Comparison of ENCODE assay signal across 8 cellular contexts in the genomic region with DNA sequence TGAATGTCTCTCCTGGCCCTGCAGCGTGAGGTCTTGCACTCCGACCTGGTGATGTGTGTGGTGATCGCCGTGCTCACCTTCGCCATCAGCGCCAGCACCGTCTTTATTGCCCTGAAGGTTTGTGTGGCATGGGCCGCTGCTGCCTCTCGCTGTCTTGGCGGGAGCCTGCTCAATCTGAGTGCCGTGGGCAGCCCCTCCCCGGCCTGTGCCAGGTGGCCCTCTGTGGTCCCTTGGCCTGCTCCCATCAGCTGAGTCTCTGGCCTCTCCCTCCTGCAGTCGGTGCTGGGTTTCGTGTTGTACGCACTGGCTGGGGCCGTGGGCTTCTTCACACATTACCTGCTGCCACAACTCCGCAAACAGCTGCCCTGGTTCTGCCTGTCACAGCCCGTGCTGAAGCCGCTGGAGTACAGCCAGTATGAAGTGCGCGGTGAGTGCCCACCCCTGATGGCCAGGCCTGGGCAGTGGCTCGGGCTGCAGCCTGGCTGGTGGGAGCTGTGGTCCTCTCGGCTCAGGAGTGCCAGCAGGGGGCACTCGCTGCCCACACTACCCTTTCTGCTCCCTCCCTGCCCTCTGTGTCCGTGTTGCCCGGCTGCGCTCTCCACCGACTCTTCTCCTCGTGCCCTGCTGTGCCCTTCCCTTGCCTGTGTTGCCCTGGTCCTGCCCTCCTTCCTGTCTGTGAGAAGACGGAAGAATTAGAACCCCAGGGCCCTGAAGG. TPM values are rescaled to one million over a fixed set of nuclear protein-coding genes. Genes with fewer than 3 reads are reported as not detected.
A peak's percentile ranks its signal among the peaks of the same experiment; 100 is the strongest.
DNase-seq lines count a peak whose midpoint lies in the region; ATAC-seq and TF ChIP-seq lines count a peak whose summit lies in the region.

No MANE protein-coding gene starts in this region.

- peaks cover 4% of the 10 kb centered on the region for H3K79me2 ChIP-seq in osteoblast (ENCODE audit: insufficient read depth, low read length)

- peaks cover 4% of the 10 kb centered on the region for H4K20me1 ChIP-seq in osteoblast (ENCODE audit: insufficient read depth, low read length)

- no peaks in the 10 kb centered on the region for H3K27me3 Mint-ChIP-seq in activated T-helper 1 cell treated with anti-CD3 and anti-CD28 coated beads, Interleukin-12 subunit alpha, Interleukin-12 subunit beta, Interleukin-2, Interleukin-4 antibody, amounts not matched to agents 30 ng/mL and 10 ng/mL and 1 ng/mL, durations not matched to agents 14 hours and 24 hours and 36 hours (ENCODE audit: insufficient read depth)

- no peaks in the 10 kb centered on the region for H3K4me1 ChIP-seq in osteoblast (ENCODE audit: insufficient read depth, low read length)

- DNase-seq in NCI-H2196 treated with DMSO at 0.1 percent for 48 hours (lab: John Stamatoyannopoulos, UW; ENCODE audit: unreplicated experiment) (peak; percentile 19), fibroblast of peridontal ligament (ENCODE audit: extremely low read depth) (peak; percentile 25), osteoblast (ENCODE audit: insufficient read length, low spot score, missing footprints) (peak; percentile 97), NCI-H2029 treated with DMSO at 0.1 percent for 48 hours (lab: John Stamatoyannopoulos, UW) (no peak), NCI-H1048 (lab: John Stamatoyannopoulos, UW) (no peak)
- DNase-seq in activated T-helper 1 cell treated with anti-CD3 and anti-CD28 coated beads, Interleukin-12 subunit alpha, Interleukin-12 subunit beta, Interleukin-2, Interleukin-4 antibody, amounts not matched to agents 30 ng/mL and 10 ng/mL and 1 ng/mL, durations not matched to agents 14 hours and 24 hours and 36 hours (ENCODE audit: low spot score), result peak; percentile 35

- H3K4me1 Mint-ChIP-seq in activated T-helper 1 cell treated with anti-CD3 and anti-CD28 coated beads, Interleukin-12 subunit alpha, Interleukin-12 subunit beta, Interleukin-2, Interleukin-4 antibody, amounts not matched to agents 30 ng/mL and 10 ng/mL and 1 ng/mL, durations not matched to agents 14 hours and 24 hours and 36 hours (ENCODE audit: low read depth), result no peaks in the 10 kb centered on the region

- TF ChIP-seq CTCF in GM12872 (IDR thresholded peaks at IDR 0.05; ENCODE audit: insufficient read depth, low read depth, low read length) (peak; percentile 92), osteoblast (IDR thresholded peaks at IDR 0.05; ENCODE audit: extremely low read depth, low read depth, low read length) (peak; percentile 43)

- H3K9me3 Mint-ChIP-seq in activated T-helper 1 cell treated with anti-CD3 and anti-CD28 coated beads, Interleukin-12 subunit alpha, Interleukin-12 subunit beta, Interleukin-2, Interleukin-4 antibody, amounts not matched to agents 30 ng/mL and 10 ng/mL and 1 ng/mL, durations not matched to agents 14 hours and 24 hours and 36 hours, result no peaks in the 10 kb centered on the region

- H3K4me3 ChIP-seq in osteoblast (ENCODE audit: insufficient read depth, low read length), result no peak overlapping the region

- no peaks in the 10 kb centered on the region for H3K27me3 ChIP-seq in osteoblast (ENCODE audit: insufficient read depth, low read length)

- no peaks in the 10 kb centered on the region for H3K9me3 ChIP-seq in osteoblast (ENCODE audit: low read depth, low read length)

- H3K4me3 Mint-ChIP-seq in activated T-helper 1 cell treated with anti-CD3 and anti-CD28 coated beads, Interleukin-12 subunit alpha, Interleukin-12 subunit beta, Interleukin-2, Interleukin-4 antibody, amounts not matched to agents 30 ng/mL and 10 ng/mL and 1 ng/mL, durations not matched to agents 14 hours and 24 hours and 36 hours, result no peak overlapping the region

- intact Hi-C loops in activated T-helper 1 cell treated with anti-CD3 and anti-CD28 coated beads, Interleukin-12 subunit alpha, Interleukin-12 subunit beta, Interleukin-2, Interleukin-4 antibody, amounts not matched to agents 30 ng/mL and 10 ng/mL and 1 ng/mL, durations not matched to agents 14 hours and 24 hours and 36 hours (cut with micrococcal nuclease), result no loop called here

- peaks cover 32% of the 10 kb centered on the region for H3K36me3 Mint-ChIP-seq in activated T-helper 1 cell treated with anti-CD3 and anti-CD28 coated beads, Interleukin-12 subunit alpha, Interleukin-12 subunit beta, Interleukin-2, Interleukin-4 antibody, amounts not matched to agents 30 ng/mL and 10 ng/mL and 1 ng/mL, durations not matched to agents 14 hours and 24 hours and 36 hours (ENCODE audit: low read depth)

- H3K36me3 ChIP-seq in osteoblast (ENCODE audit: insufficient read depth, low read length), result peaks cover 84% of the 10 kb centered on the region

- no peak overlapping the region for H2AFZ ChIP-seq in osteoblast (ENCODE audit: low read length)

- no peak overlapping the region for H3K27ac ChIP-seq in osteoblast (ENCODE audit: low read depth, low read length)

- no peak for ATAC-seq in GM21529 (IDR thresholded peaks at IDR 0.05; ENCODE audit: unreplicated experiment)

- no peak overlapping the region for H3K4me2 ChIP-seq in osteoblast (ENCODE audit: insufficient read depth, low read length)

- no peak overlapping the region for H3K27ac Mint-ChIP-seq in activated T-helper 1 cell treated with anti-CD3 and anti-CD28 coated beads, Interleukin-12 subunit alpha, Interleukin-12 subunit beta, Interleukin-2, Interleukin-4 antibody, amounts not matched to agents 30 ng/mL and 10 ng/mL and 1 ng/mL, durations not matched to agents 14 hours and 24 hours and 36 hours

RNA-seq across cellular contexts. Expression of gene PCNX3, which starts 10.2 kb away (rescaled TPM):
- 55.0 and 55.2 TPM in 2 replicates for total RNA-seq in activated T-helper 1 cell treated with anti-CD3 and anti-CD28 coated beads, Interleukin-12 subunit alpha, Interleukin-12 subunit beta, Interleukin-2, Interleukin-4 antibody, amounts not matched to agents 30 ng/mL and 10 ng/mL and 1 ng/mL, durations not matched to agents 14 hours and 24 hours and 36 hours
- total RNA-seq in osteoblast, result 26.5 and 27.9 TPM in 2 replicates

RNA-seq across cellular contexts. Expression of gene MAP3K11, which starts 11.8 kb away (rescaled TPM):
- 103 and 106 TPM in 2 replicates for total RNA-seq in activated T-helper 1 cell treated with anti-CD3 and anti-CD28 coated beads, Interleukin-12 subunit alpha, Interleukin-12 subunit beta, Interleukin-2, Interleukin-4 antibody, amounts not matched to agents 30 ng/mL and 10 ng/mL and 1 ng/mL, durations not matched to agents 14 hours and 24 hours and 36 hours
- total RNA-seq in osteoblast, result 19.4 and 21.4 TPM in 2 replicates

RNA-seq across cellular contexts. Expression of gene SIPA1, which starts 12.1 kb away (rescaled TPM):
- 117 and 130 TPM in 2 replicates for total RNA-seq in activated T-helper 1 cell treated with anti-CD3 and anti-CD28 coated beads, Interleukin-12 subunit alpha, Interleukin-12 subunit beta, Interleukin-2, Interleukin-4 antibody, amounts not matched to agents 30 ng/mL and 10 ng/mL and 1 ng/mL, durations not matched to agents 14 hours and 24 hours and 36 hours
- 12.7 and 15.2 TPM in 2 replicates for total RNA-seq in osteoblast

RNA-seq across cellular contexts. Expression of gene KCNK7, which starts 30.2 kb away (rescaled TPM):
- 1.6 and 2.0 TPM in 2 replicates for total RNA-seq in activated T-helper 1 cell treated with anti-CD3 and anti-CD28 coated beads, Interleukin-12 subunit alpha, Interleukin-12 subunit beta, Interleukin-2, Interleukin-4 antibody, amounts not matched to agents 30 ng/mL and 10 ng/mL and 1 ng/mL, durations not matched to agents 14 hours and 24 hours and 36 hours
- total RNA-seq in osteoblast, result 0.29 TPM in 1 of 2 replicates, not detected in the other

RNA-seq across cellular contexts. Expression of gene RELA, which starts 36.9 kb away (rescaled TPM):
- 102 and 104 TPM in 2 replicates for total RNA-seq in activated T-helper 1 cell treated with anti-CD3 and anti-CD28 coated beads, Interleukin-12 subunit alpha, Interleukin-12 subunit beta, Interleukin-2, Interleukin-4 antibody, amounts not matched to agents 30 ng/mL and 10 ng/mL and 1 ng/mL, durations not matched to agents 14 hours and 24 hours and 36 hours
- 29.2 and 31.8 TPM in 2 replicates for total RNA-seq in osteoblast

Comparison
In these comparisons a context has a peak if more than half of its experiments do, and no peak if none do; other contexts are left out.
1. DNase-seq: peak in NCI-H2196 treated with DMSO at 0.1 percent for 48 hours (single experiment), activated T-helper 1 cell treated with anti-CD3 and anti-CD28 coated beads, Interleukin-12 subunit alpha, Interleukin-12 subunit beta, Interleukin-2, Interleukin-4 antibody, amounts not matched to agents 30 ng/mL and 10 ng/mL and 1 ng/mL, durations not matched to agents 14 hours and 24 hours and 36 hours (single experiment), fibroblast of peridontal ligament (single experiment) and osteoblast (single experiment); none in NCI-H2029 treated with DMSO at 0.1 percent for 48 hours (single experiment) and NCI-H1048 (single experiment).